ENCODE assay signal across 8 cellular contexts in the genomic region with DNA sequence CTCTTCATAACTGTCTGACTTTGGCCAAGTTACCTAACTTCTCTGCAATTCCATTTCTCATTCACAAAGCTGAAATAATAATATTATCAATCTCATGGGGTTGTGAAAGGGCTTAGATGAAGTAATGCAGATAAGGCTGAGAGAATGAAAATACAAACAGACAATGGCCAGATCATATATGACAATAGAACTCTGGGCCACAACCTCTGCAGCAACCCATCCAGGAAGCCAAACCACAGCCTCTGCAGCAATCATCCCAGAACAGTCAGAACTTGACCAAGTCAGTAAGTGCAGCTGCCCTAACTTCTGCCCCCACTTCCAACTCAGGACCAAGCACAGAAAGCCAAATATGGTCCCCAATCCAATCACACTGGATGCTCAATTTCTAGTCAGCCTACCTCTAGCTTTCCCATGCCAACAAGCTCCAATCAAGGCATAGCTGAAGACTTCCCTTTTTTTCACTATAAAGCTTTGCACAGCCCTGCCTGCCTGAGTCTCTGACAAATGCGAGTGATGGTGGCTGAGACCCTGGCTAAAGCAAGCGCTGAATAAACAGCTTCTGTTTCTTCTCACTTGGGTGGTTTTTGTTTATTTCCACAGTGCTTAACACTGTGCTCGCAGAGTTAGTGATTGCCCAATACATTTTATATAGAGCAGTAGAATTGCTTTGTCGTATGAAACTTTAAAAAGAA. TPM values are rescaled to one million over a fixed set of nuclear protein-coding genes. Genes with fewer than 3 reads are reported as not detected.
DNase-seq lines count a peak whose midpoint lies in the region; ATAC-seq, FAIRE-seq and TF ChIP-seq lines count a peak whose summit lies in the region.

No MANE protein-coding gene starts in this region.

- TF ChIP-seq CTCF in OCI-LY7 (conservative IDR thresholded peaks at IDR 0.05; ENCODE audit: low read length), result no peak
- TF ChIP-seq CTCF in D721Med (IDR thresholded peaks at IDR 0.05; ENCODE audit: insufficient read depth, missing control alignments), result no peak
- TF ChIP-seq CTCF in Caco-2 (IDR thresholded peaks at IDR 0.05; ENCODE audit: insufficient read depth in 1 of 2, low read depth in 1 of 2, low read length in 1 of 2, severe bottlenecking in 1 of 2, unreplicated experiment in 1 of 2), result no peak

- no peak overlapping the region for H3K4me3 Mint-ChIP-seq in stimulated activated memory B cell treated with anti-CD40 and anti-IgM and Interleukin-4, amounts not matched to agents 10 μg/mL and 1 μg/mL and 100 μg/mL, for 72 hours
- no peak overlapping the region for H3K4me3 Mint-ChIP-seq in Caco-2 (ENCODE audit: unreplicated experiment)

- no peak for FAIRE-seq in D721Med (lab: Jason Lieb, UNC)

- H3K79me2 ChIP-seq in OCI-LY7 (ENCODE audit: insufficient read depth, low read depth, low read length), result no peaks in the 10 kb centered on the region

- H3K36me3 ChIP-seq in OCI-LY7 (ENCODE audit: insufficient read depth, low read length), result no peaks in the 10 kb centered on the region
- H3K36me3 ChIP-seq in Caco-2 (ENCODE audit: control insufficient read depth, insufficient read depth, low read length), result no peaks in the 10 kb centered on the region

- no peaks in the 10 kb centered on the region for H3K9me3 ChIP-seq in OCI-LY7 (ENCODE audit: low read length)
- no peaks in the 10 kb centered on the region for H3K9me3 ChIP-seq in Caco-2

- no peaks in the 10 kb centered on the region for H4K20me1 ChIP-seq in OCI-LY7 (ENCODE audit: insufficient read depth, low read length)

- DNase-seq in activated CD4-positive, alpha-beta T cell treated with anti-CD3 and anti-CD28 coated beads for 48 hours, result peak; percentile 21
- no peak for DNase-seq in activated CD4-positive, alpha-beta T cell treated with anti-CD3 and anti-CD28 coated beads for 1 hour
- DNase-seq in OCI-LY7 (ENCODE audit: low spot score) (peak; percentile 58), D721Med (ENCODE audit: insufficient read length, low spot score) (no peak), amniotic stem cell (lab: John Stamatoyannopoulos, UW) (no peak), Caco-2 (no peak)

- H3K9me2 ChIP-seq in OCI-LY7 (ENCODE audit: insufficient read depth, low read length), result no peaks in the 10 kb centered on the region

- no peaks in the 10 kb centered on the region for H3K27me3 Mint-ChIP-seq in stimulated activated memory B cell treated with anti-CD40 and anti-IgM and Interleukin-4, amounts not matched to agents 10 μg/mL and 1 μg/mL and 100 μg/mL, for 72 hours
- peaks cover 5% of the 10 kb centered on the region for H3K27me3 Mint-ChIP-seq in Caco-2 (ENCODE audit: insufficient read depth, unreplicated experiment)

- H3K27ac Mint-ChIP-seq in stimulated activated memory B cell treated with anti-CD40 and anti-IgM and Interleukin-4, amounts not matched to agents 10 μg/mL and 1 μg/mL and 100 μg/mL, for 72 hours, result peak overlapping the region; percentile 59
- H3K27ac Mint-ChIP-seq in Caco-2 (ENCODE audit: unreplicated experiment), result no peak overlapping the region

- H2AFZ ChIP-seq in OCI-LY7 (ENCODE audit: low read length), result peak overlapping the region; percentile 63

- H3K27me3 ChIP-seq in Caco-2 (replicated peaks; ENCODE audit: control insufficient read depth, insufficient read depth, low read length), result no peaks in the 10 kb centered on the region

- no TSS peak for BruUV-seq in OCI-LY7 (replicated peaks; lab: Mats Ljungman, UMichigan)
- no TSS peak for BruUV-seq in Caco-2 (replicated peaks; lab: Mats Ljungman, UMichigan)

- H3K4me1 Mint-ChIP-seq in stimulated activated memory B cell treated with anti-CD40 and anti-IgM and Interleukin-4, amounts not matched to agents 10 μg/mL and 1 μg/mL and 100 μg/mL, for 72 hours, result peaks cover 33% of the 10 kb centered on the region
- peaks cover 9% of the 10 kb centered on the region for H3K4me1 Mint-ChIP-seq in Caco-2 (ENCODE audit: low read depth, unreplicated experiment)

- no peak overlapping the region for H3K27ac ChIP-seq in OCI-LY7 (ENCODE audit: low read depth, low read length, poor library complexity, severe bottlenecking)

- H3K4me2 ChIP-seq in OCI-LY7 (ENCODE audit: low read length), result peak overlapping the region; percentile 34

- H3K36me3 Mint-ChIP-seq in stimulated activated memory B cell treated with anti-CD40 and anti-IgM and Interleukin-4, amounts not matched to agents 10 μg/mL and 1 μg/mL and 100 μg/mL, for 72 hours, result no peaks in the 10 kb centered on the region
- no peaks in the 10 kb centered on the region for H3K36me3 Mint-ChIP-seq in Caco-2 (ENCODE audit: insufficient read depth, unreplicated experiment)

- H3K4me3 ChIP-seq in OCI-LY7 (ENCODE audit: low read depth, low read length, poor library complexity, severe bottlenecking) (no peak overlapping the region), Caco-2 (ENCODE audit: low read depth, low read length) (no peak overlapping the region)

- intact Hi-C loops in OCI-LY7 (cut with micrococcal nuclease; ENCODE audit: unreplicated experiment) (loop anchor here (2.0 to 5.0 kb wide), 4 partner anchors 35 to 297 kb away; partner anchors contain the start of genes CCDC136 and TNPO3), Caco-2 (cut with micrococcal nuclease; ENCODE audit: unreplicated experiment) (loop anchor here (5.0 kb wide), 1 partner anchor 123 kb away; no protein-coding TSS in a partner anchor)

- ATAC-seq in HG02973 (IDR thresholded peaks at IDR 0.05; ENCODE audit: unreplicated experiment), result peak; percentile 79
- peak; percentile 78 for ATAC-seq in stimulated activated memory B cell treated with anti-CD40 and anti-IgM and Interleukin-4, amounts not matched to agents 10 μg/mL and 1 μg/mL and 100 μg/mL, for 72 hours

- CTCF ChIA-PET in OCI-LY7 (lab: Charles Lee; ENCODE audit: unreplicated experiment), result interaction anchor here (0.6 kb wide), 2 partner anchors 11 to 246 kb away, joined by 3 to 4 read pairs; no protein-coding TSS in a partner anchor
- CTCF ChIA-PET in Caco-2 (lab: Charles Lee), result no interaction called here

- H3K4me1 ChIP-seq in OCI-LY7 (ENCODE audit: insufficient read depth, low read length, poor library complexity, severe bottlenecking), result peaks cover 35% of the 10 kb centered on the region
- H3K4me1 ChIP-seq in Caco-2, result no peaks in the 10 kb centered on the region

- POLR2A ChIA-PET in OCI-LY7 (lab: Charles Lee) (interaction anchor here (0.6 to 2.0 kb wide), 12 partner anchors 8 to 298 kb away, joined by 3 to 9 read pairs (median 4); partner anchors contain the start of gene ATP6V1F), Caco-2 (lab: Charles Lee) (interaction anchor here (0.6 kb wide), 1 partner anchor 42 kb away, joined by 3 read pairs; no protein-coding TSS in a partner anchor)

- no peaks in the 10 kb centered on the region for H3K9me3 Mint-ChIP-seq in stimulated activated memory B cell treated with anti-CD40 and anti-IgM and Interleukin-4, amounts not matched to agents 10 μg/mL and 1 μg/mL and 100 μg/mL, for 72 hours
- H3K9me3 Mint-ChIP-seq in Caco-2 (ENCODE audit: unreplicated experiment), result no peaks in the 10 kb centered on the region

RNA-seq across cellular contexts. Expression of gene TNPO3, which starts 34.8 kb away (rescaled TPM):
- 51.4 and 55.1 TPM in 2 replicates for total RNA-seq in OCI-LY7 (2014; rRNA removed; shearing (Covaris generic))
- total RNA-seq in OCI-LY7 (2022) (70.6 and 71.7 TPM in 2 replicates), Caco-2 (2022) (56.5 and 59.8 TPM in 2 replicates)

RNA-seq across cellular contexts. Expression of gene TSPAN33, which starts 54.8 kb away (rescaled TPM):
- total RNA-seq in OCI-LY7 (2014; rRNA removed; shearing (Covaris generic)), result 11.5 and 14.6 TPM in 2 replicates
- 37.8 and 44.8 TPM in 2 replicates for total RNA-seq in OCI-LY7 (2022)
- total RNA-seq in Caco-2 (2022), result 2.6 and 4.5 TPM in 2 replicates

Comparison
In these comparisons a context has a peak if more than half of its experiments do, and no peak if none do; other contexts are left out.
1. DNase-seq: peak in activated CD4-positive, alpha-beta T cell treated with anti-CD3 and anti-CD28 coated beads for 48 hours (single experiment) and OCI-LY7 (single experiment); none in activated CD4-positive, alpha-beta T cell treated with anti-CD3 and anti-CD28 coated beads for 1 hour (single experiment), D721Med (single experiment), amniotic stem cell (single experiment) and Caco-2 (0 of 2).